In the genomic region with DNA sequence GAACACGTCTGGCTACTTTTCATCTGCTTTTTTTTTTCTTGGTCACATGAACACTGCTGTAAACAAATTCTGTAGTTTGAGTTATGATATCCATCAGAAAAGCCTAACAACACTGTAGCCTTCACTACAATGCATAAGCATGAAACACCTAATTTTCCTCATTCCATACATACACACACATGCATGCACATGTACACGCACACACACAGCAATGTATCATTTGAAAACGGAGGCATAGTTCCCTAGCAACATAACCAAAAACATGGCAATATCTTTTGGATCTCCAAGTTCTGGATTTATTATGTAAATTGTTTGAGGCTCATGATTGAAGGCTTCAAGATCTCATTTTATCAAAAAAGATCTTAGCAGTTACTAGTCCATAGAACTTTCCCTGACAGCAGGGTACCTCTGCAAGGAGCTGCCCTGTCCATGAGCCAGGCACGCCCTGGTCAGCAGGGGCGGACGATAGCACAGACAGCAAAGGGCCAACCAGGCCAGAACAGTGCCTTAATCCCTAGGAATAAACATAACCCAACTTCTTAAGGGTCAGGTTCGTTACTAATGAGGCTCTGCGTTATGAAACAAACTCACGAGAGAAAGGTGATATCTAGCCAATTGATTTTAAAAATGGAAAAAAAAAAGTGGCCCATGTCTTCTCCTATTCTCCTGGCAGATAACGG, we compare ENCODE assay signal across 16 cellular contexts. TPM values are rescaled to one million over a fixed set of nuclear protein-coding genes. Genes with fewer than 3 reads are reported as not detected.
DNase-seq lines count a peak whose midpoint lies in the region; ATAC-seq and TF ChIP-seq lines count a peak whose summit lies in the region.
"Had no signal": no experiment of that assay in that cellular context is flagged by ENCODE, and none has a peak within 500 bp of the region (broad histone marks: within the 10 kb centered on the region; RNA-seq: fewer than 3 reads in every experiment).

No MANE protein-coding gene starts in this region.

- no peak overlapping the region for H3K27ac ChIP-seq in PC-3 (ENCODE audit: low read length)
- peak overlapping the region; percentile 72 for H3K27ac ChIP-seq in hepatocyte
- peak overlapping the region; percentile 91 for H3K27ac ChIP-seq in substantia nigra (ENCODE audit: low read depth, low read length, poor library complexity, severe bottlenecking)
- no peak overlapping the region for H3K27ac ChIP-seq in smooth muscle cell (ENCODE audit: low read depth)
- H3K27ac ChIP-seq: heart right ventricle, PC-9, WERI-Rb-1 had no signal

- H4K20me1 ChIP-seq in PC-3 (ENCODE audit: low read length) (no peaks in the 10 kb centered on the region), hepatocyte (ENCODE audit: insufficient read depth, poor library complexity, severe bottlenecking) (peaks cover 2% of the 10 kb centered on the region), smooth muscle cell (ENCODE audit: low read depth) (no peaks in the 10 kb centered on the region)

- no peak for ATAC-seq in PC-3
- ATAC-seq: heart right ventricle had no signal

- no peak overlapping the region for H3K4me3 ChIP-seq in PC-3 (ENCODE audit: low read length)
- no peak overlapping the region for H3K4me3 ChIP-seq in hepatocyte
- no peak overlapping the region for H3K4me3 ChIP-seq in smooth muscle cell
- H3K4me3 ChIP-seq: heart right ventricle, mucosa of descending colon, PC-9 had no signal

- 0 out of 2 replicates have a peak overlapping the region, but pooled peaks have one; percentile 26 for H3K9ac ChIP-seq in PC-3 (ENCODE audit: low read length)
- H3K9ac ChIP-seq in smooth muscle cell (ENCODE audit: low read depth), result no peak overlapping the region

- CTCF ChIA-PET in PC-3 (lab: Charles Lee), result no interaction called here

- H3K36me3 ChIP-seq in PC-3 (ENCODE audit: low read depth, low read length), result no peaks in the 10 kb centered on the region
- H3K36me3 ChIP-seq in hepatocyte (replicated peaks; ENCODE audit: insufficient read depth, low read depth), result no peaks in the 10 kb centered on the region
- no peaks in the 10 kb centered on the region for H3K36me3 ChIP-seq in smooth muscle cell (ENCODE audit: low read depth)
- H3K36me3 ChIP-seq: heart right ventricle, WERI-Rb-1 had no signal

- POLR2A ChIA-PET in PC-3 (lab: Charles Lee; ENCODE audit: unreplicated experiment), result no interaction called here

- H3F3A ChIP-seq in PC-3 (ENCODE audit: low read length, unreplicated experiment) (no peaks in the 10 kb centered on the region), smooth muscle cell (ENCODE audit: low read depth) (no peaks in the 10 kb centered on the region)

- DNase-seq in NCI-H345 (lab: John Stamatoyannopoulos, UW) (peak; percentile 24), NCI-H345 treated with DMSO at 0.1 percent for 48 hours (lab: John Stamatoyannopoulos, UW; ENCODE audit: unreplicated experiment) (no peak), PC-3 (no peak), hepatocyte (ENCODE audit: low spot score) (no peak), substantia nigra (lab: John Stamatoyannopoulos, UW) (no peak), smooth muscle cell (lab: John Stamatoyannopoulos, UW; ENCODE audit: unreplicated experiment) (no peak), H4 (ENCODE audit: low spot score) (no peak)
- DNase-seq in stimulated activated CD4-positive, alpha-beta T cell treated with anti-CD3 and anti-CD28 coated beads, Interleukin-12 subunit alpha, Interleukin-12 subunit beta, amount 100 ng/mL, for 4 hours, result no peak
- DNase-seq: activated naive CD8-positive, alpha-beta T cell treated with anti-CD3 and anti-CD28 coated beads, Interleukin-2, amount 10 ng/mL, durations not matched to agents 7 days and 5 days; GDM1; heart right ventricle; mucosa of descending colon; NCI-H2227 treated with DMSO at 0.1 percent for 48 hours; PC-9; posterior cingulate gyrus; WERI-Rb-1 had no signal

- no peaks in the 10 kb centered on the region for H3K9me3 ChIP-seq in PC-3 (ENCODE audit: low read length)
- H3K9me3 ChIP-seq in hepatocyte (ENCODE audit: low read depth), result no peaks in the 10 kb centered on the region
- no peaks in the 10 kb centered on the region for H3K9me3 ChIP-seq in smooth muscle cell (replicated peaks; ENCODE audit: low read depth)
- H3K9me3 ChIP-seq: heart right ventricle, mucosa of descending colon had no signal

- TF ChIP-seq CTCF in PC-3 (conservative IDR thresholded peaks at IDR 0.05; ENCODE audit: low read depth, low read length) (no peak), hepatocyte (IDR thresholded peaks at IDR 0.05; ENCODE audit: poor library complexity) (no peak), smooth muscle cell (IDR thresholded peaks at IDR 0.05; ENCODE audit: borderline replicate concordance, insufficient read depth, poor library complexity, severe bottlenecking) (no peak)

- BruUV-seq in PC-3 (replicated peaks; lab: Mats Ljungman, UMichigan), result no TSS peak

- H3K4me2 ChIP-seq in PC-3 (ENCODE audit: low read length), result no peak overlapping the region
- peak overlapping the region; percentile 15 for H3K4me2 ChIP-seq in hepatocyte
- no peak overlapping the region for H3K4me2 ChIP-seq in smooth muscle cell
- H3K4me2 ChIP-seq: PC-9 had no signal

- 0 out of 2 replicates have a peak, but pooled peaks cover 5% of the 10 kb centered on the region for H3K27me3 ChIP-seq in PC-3 (ENCODE audit: low read length)
- no peaks in the 10 kb centered on the region for H3K27me3 ChIP-seq in hepatocyte
- H3K27me3 ChIP-seq in smooth muscle cell (ENCODE audit: low read depth), result no peaks in the 10 kb centered on the region
- H3K27me3 ChIP-seq: heart right ventricle had no signal

- no peaks in the 10 kb centered on the region for H3K9me2 ChIP-seq in PC-3 (replicated peaks; ENCODE audit: low read length)
- H3K9me2 ChIP-seq in hepatocyte (replicated peaks; ENCODE audit: insufficient read depth), result no peaks in the 10 kb centered on the region

- no peak overlapping the region for H2AFZ ChIP-seq in PC-3 (ENCODE audit: low read length)
- no peak overlapping the region for H2AFZ ChIP-seq in hepatocyte
- no peak overlapping the region for H2AFZ ChIP-seq in smooth muscle cell (ENCODE audit: low read depth)
- H2AFZ ChIP-seq: PC-9 had no signal

- H3K79me2 ChIP-seq in PC-3 (ENCODE audit: low read length) (no peaks in the 10 kb centered on the region), hepatocyte (no peaks in the 10 kb centered on the region), smooth muscle cell (ENCODE audit: low read depth) (no peaks in the 10 kb centered on the region)

- intact Hi-C loops in PC-3 (cut with micrococcal nuclease), result no loop called here

- 72% methylated on average over 10 of the region's 10 CpGs for WGBS in hepatocyte (ENCODE audit: low lambda C conversion rate, missing lambda C conversion rate)
- 91% methylated on average over 10 of the region's 10 CpGs for WGBS in smooth muscle cell (ENCODE audit: low lambda C conversion rate)

- H3K4me1 ChIP-seq in PC-3 (ENCODE audit: insufficient read depth, low read length) (peaks cover 21% of the 10 kb centered on the region), hepatocyte (ENCODE audit: insufficient read depth) (peaks cover 18% of the 10 kb centered on the region), smooth muscle cell (ENCODE audit: low read depth) (no peaks in the 10 kb centered on the region)

RNA-seq across cellular contexts. Expression of gene BCL2, which starts 59.4 kb away (rescaled TPM):
- total RNA-seq in PC-3 (2014; rRNA removed) (1.3 and 1.5 TPM in 2 replicates), hepatocyte (9.1 and 11.4 TPM in 2 replicates), smooth muscle cell (0.85 and 0.94 TPM in 2 replicates)
- polyA plus RNA-seq in hepatocyte (0.80 and 1.0 TPM in 2 replicates), smooth muscle cell (0.50 TPM in 1 of 2 replicates, not detected in the other)
- total RNA-seq in H4 (2014; rRNA removed; shearing (Covaris generic)), result 2.7 and 2.9 TPM in 2 replicates

Comparison
In these comparisons a context has a peak if more than half of its experiments do, and no peak if none do; other contexts are left out.
1. H3K27ac ChIP-seq: peak in hepatocyte (single experiment) and substantia nigra (single experiment); none in PC-3 (single experiment) and smooth muscle cell (single experiment).